7 cellular contexts compared by ENCODE assay signal in genomic region chr16:11862489-11862888, GRCh38.
"Had no signal": no experiment of that assay in that cellular context is flagged by ENCODE, and none has a peak within 500 bp of the region (broad histone marks: within the 10 kb centered on the region; RNA-seq: fewer than 3 reads in every experiment).

No MANE protein-coding gene starts in this region.

- H3K9ac ChIP-seq: GM23248 had no signal

- H3K27ac ChIP-seq: GM23248 had no signal

- ATAC-seq: HCT116 had no signal

- H3K9me3 ChIP-seq: HAP-1 had no signal

- H3K36me3 ChIP-seq: HAP-1 had no signal

- H3K4me1 ChIP-seq: HAP-1 had no signal

- FAIRE-seq: HTR-8/SVneo had no signal

- DNase-seq: GM23248, GOT3, H7, KG1 had no signal

- H3K4me3 ChIP-seq: GM23248, HAP-1 had no signal

- H2AFZ ChIP-seq: GM23248 had no signal
